In genomic region chr19:35066691-35067563, GRCh38 we compare ENCODE assay signal across 8 cellular contexts. TPM values are rescaled to one million over a fixed set of nuclear protein-coding genes. Genes with fewer than 3 reads are reported as not detected.
DNase-seq lines count a peak whose midpoint lies in the region; ATAC-seq and TF ChIP-seq lines count a peak whose summit lies in the region.

No MANE protein-coding gene starts in this region.

- H3K9me3 Mint-ChIP-seq in activated CD4-positive, alpha-beta T cell treated with anti-CD3 and anti-CD28 coated beads, Interleukin-2, amount 10 ng/mL, durations not matched to agents 24 days and 14 days, result peaks cover 3% of the 10 kb centered on the region
- no peaks in the 10 kb centered on the region for H3K9me3 Mint-ChIP-seq in chondrocyte (ENCODE audit: low read depth)

- peaks cover 2% of the 10 kb centered on the region for H3K27me3 Mint-ChIP-seq in activated CD4-positive, alpha-beta T cell treated with anti-CD3 and anti-CD28 coated beads, Interleukin-2, amount 10 ng/mL, durations not matched to agents 24 days and 14 days
- peaks cover 12% of the 10 kb centered on the region for H3K27me3 Mint-ChIP-seq in chondrocyte (ENCODE audit: low read depth)

- ATAC-seq in HG03103 (IDR thresholded peaks at IDR 0.05; ENCODE audit: low read depth, unreplicated experiment) (peak; percentile 58), HG03378 (IDR thresholded peaks at IDR 0.05; ENCODE audit: unreplicated experiment) (no peak)

- intact Hi-C loops in activated CD4-positive, alpha-beta T cell treated with anti-CD3 and anti-CD28 coated beads, Interleukin-2, amount 10 ng/mL, durations not matched to agents 24 days and 14 days (cut with micrococcal nuclease), result loop anchor here (1.0 to 5.0 kb wide), 4 partner anchors 22 to 68 kb away; partner anchors contain the start of gene LGI4

- H3K36me3 Mint-ChIP-seq in activated CD4-positive, alpha-beta T cell treated with anti-CD3 and anti-CD28 coated beads, Interleukin-2, amount 10 ng/mL, durations not matched to agents 24 days and 14 days (ENCODE audit: low read depth), result no peaks in the 10 kb centered on the region
- no peaks in the 10 kb centered on the region for H3K36me3 Mint-ChIP-seq in chondrocyte (ENCODE audit: low read depth)

- no peak overlapping the region for H3K4me3 ChIP-seq in GM12875 (ENCODE audit: low read depth, low read length)

- peak; percentile 86 for TF ChIP-seq CTCF in GM12875 (IDR thresholded peaks at IDR 0.05; ENCODE audit: borderline replicate concordance, insufficient read depth, low read depth, low read length)
- peak; percentile 94 for TF ChIP-seq CTCF in chondrocyte (IDR thresholded peaks at IDR 0.05)

- peaks cover 11% of the 10 kb centered on the region for H3K4me1 Mint-ChIP-seq in activated CD4-positive, alpha-beta T cell treated with anti-CD3 and anti-CD28 coated beads, Interleukin-2, amount 10 ng/mL, durations not matched to agents 24 days and 14 days
- peaks cover 20% of the 10 kb centered on the region for H3K4me1 Mint-ChIP-seq in chondrocyte (ENCODE audit: low read depth)

- DNase-seq in NCI-H69 (lab: John Stamatoyannopoulos, UW), result peak; percentile 95
- DNase-seq in activated CD4-positive, alpha-beta T cell treated with anti-CD3 and anti-CD28 coated beads, Interleukin-2, amount 10 ng/mL, durations not matched to agents 24 days and 14 days, result peak; percentile 96
- no peak for DNase-seq in chondrocyte (ENCODE audit: low spot score)
- DNase-seq in left kidney (ENCODE audit: low read depth, low spot score), result peak; percentile 95
- peak; percentile 87 to 96 for DNase-seq in stimulated activated CD4-positive, alpha-beta T cell treated with anti-CD3 and anti-CD28 coated beads, Interleukin-4, amount 100 ng/mL, for 48 hours (ENCODE audit: low read depth in 2 of 2)

- H3K27ac Mint-ChIP-seq in activated CD4-positive, alpha-beta T cell treated with anti-CD3 and anti-CD28 coated beads, Interleukin-2, amount 10 ng/mL, durations not matched to agents 24 days and 14 days, result peak overlapping the region; percentile 78
- H3K27ac Mint-ChIP-seq in chondrocyte (ENCODE audit: unreplicated experiment), result no peak overlapping the region

- H3K4me3 Mint-ChIP-seq in activated CD4-positive, alpha-beta T cell treated with anti-CD3 and anti-CD28 coated beads, Interleukin-2, amount 10 ng/mL, durations not matched to agents 24 days and 14 days, result peak overlapping the region; percentile 49
- no peak overlapping the region for H3K4me3 Mint-ChIP-seq in chondrocyte (ENCODE audit: unreplicated experiment)

RNA-seq across cellular contexts. Expression of gene HPN, which starts 25.4 kb away (rescaled TPM):
- 0.09 TPM in 1 of 2 replicates, not detected in the other for total RNA-seq in activated CD4-positive, alpha-beta T cell treated with anti-CD3 and anti-CD28 coated beads, Interleukin-2, amount 10 ng/mL, durations not matched to agents 24 days and 14 days
- not detected in 3 replicates for total RNA-seq in chondrocyte

RNA-seq across cellular contexts. Expression of gene SCN1B, which starts 36.7 kb away (rescaled TPM):
- total RNA-seq in activated CD4-positive, alpha-beta T cell treated with anti-CD3 and anti-CD28 coated beads, Interleukin-2, amount 10 ng/mL, durations not matched to agents 24 days and 14 days, result 0.78 and 0.96 TPM in 2 replicates
- total RNA-seq in chondrocyte, result 5.7 to 6.0 TPM (median 5.8 TPM) in 3 replicates

RNA-seq across cellular contexts. Expression of gene FXYD3, which starts 48.7 kb away (rescaled TPM):
- total RNA-seq in activated CD4-positive, alpha-beta T cell treated with anti-CD3 and anti-CD28 coated beads, Interleukin-2, amount 10 ng/mL, durations not matched to agents 24 days and 14 days, result not detected in 2 replicates
- not detected in 3 replicates for total RNA-seq in chondrocyte
